ENCODE assay signal across 24 cellular contexts in genomic region chr11:134783219-134783618, GRCh38.
A peak's percentile ranks its signal among the peaks of the same experiment; 100 is the strongest.
DNase-seq lines count a peak whose midpoint lies in the region; ATAC-seq and TF ChIP-seq lines count a peak whose summit lies in the region.
"Had no signal": no experiment of that assay in that cellular context is flagged by ENCODE, and none has a peak within 500 bp of the region (broad histone marks: within the 10 kb centered on the region; RNA-seq: fewer than 3 reads in every experiment).

No MANE protein-coding gene starts in this region.

- DNase-seq in M059J (ENCODE audit: low read depth), result peak; percentile 5
- no peak for DNase-seq in chondrocyte (ENCODE audit: low spot score)
- no peak for DNase-seq in osteocyte (ENCODE audit: extremely low spot score, unreplicated experiment)
- DNase-seq in T-helper 17 cell, result no peak
- DNase-seq: 8988T; ACHN; AML-193; BE2C; CD4-positive, alpha-beta T cell; CD8-positive, alpha-beta memory T cell; DMS 273 treated with DMSO at 0.1 percent for 48 hours; DMS79; EL; GDM1; GOT3; HFFc6 had no signal

- H3K27me3 Mint-ChIP-seq in chondrocyte (ENCODE audit: low read depth) (peaks cover 3% of the 10 kb centered on the region), osteocyte (ENCODE audit: unreplicated experiment) (no peaks in the 10 kb centered on the region), T-helper 17 cell (peaks cover 72% of the 10 kb centered on the region)

- H3K27ac Mint-ChIP-seq in chondrocyte (ENCODE audit: unreplicated experiment), result peak overlapping the region; percentile 87
- H3K27ac Mint-ChIP-seq in osteocyte (ENCODE audit: unreplicated experiment), result peak overlapping the region; percentile 81
- H3K27ac Mint-ChIP-seq in T-helper 17 cell, result no peak overlapping the region
- H3K27ac Mint-ChIP-seq: CD14-positive monocyte; CD4-positive, alpha-beta T cell; HFFc6 had no signal

- H3K9me3 Mint-ChIP-seq in chondrocyte (ENCODE audit: low read depth) (no peaks in the 10 kb centered on the region), osteocyte (ENCODE audit: unreplicated experiment) (no peaks in the 10 kb centered on the region)
- H3K9me3 Mint-ChIP-seq: CD14-positive monocyte; CD4-positive, alpha-beta T cell; CD8-positive, alpha-beta memory T cell had no signal

- H3K4me3 ChIP-seq in gastroesophageal sphincter, result no peak overlapping the region
- H3K4me3 ChIP-seq: A549; BLaER1 treated with 17β-estradiol and CSF1 and Interleukin-3, amounts not matched to agents 10 nM and 100 nM; GM12878; HAP-1 had no signal

- peak overlapping the region in 2 of 4 donors; percentile 22 to 58 for H3K27ac ChIP-seq in gastroesophageal sphincter
- H3K27ac ChIP-seq: A549; BLaER1 treated with 17β-estradiol and CSF1 and Interleukin-3, amounts not matched to agents 10 nM and 100 nM had no signal

- H3K27me3 ChIP-seq in gastroesophageal sphincter, result no peaks in the 10 kb centered on the region
- H3K27me3 ChIP-seq: BLaER1 treated with 17β-estradiol and CSF1 and Interleukin-3, amounts not matched to agents 10 nM and 100 nM had no signal

- WGBS in gastroesophageal sphincter (ENCODE audit: low coverage in 1 of 2), 2 donors, result 0 to 37% methylated on average over 1 to 3 of the region's 3 CpGs

- H3K4me1 ChIP-seq in gastroesophageal sphincter, result peaks cover 0 to 26% (median 0%) of the 10 kb centered on the region in 3 donors
- H3K4me1 ChIP-seq: A549; BE2C; BLaER1 treated with 17β-estradiol and CSF1 and Interleukin-3, amounts not matched to agents 10 nM and 100 nM; HAP-1 had no signal

- TF ChIP-seq POLR2A in gastroesophageal sphincter (IDR thresholded peaks at IDR 0.05), result no peak

- no peak for TF ChIP-seq EP300 in gastroesophageal sphincter (IDR thresholded peaks at IDR 0.05)

- H3K9me3 ChIP-seq in gastroesophageal sphincter, result no peaks in the 10 kb centered on the region
- H3K9me3 ChIP-seq in T-helper 17 cell (ENCODE audit: control insufficient read depth, low read length, poor library complexity, severe bottlenecking), result no peaks in the 10 kb centered on the region
- H3K9me3 ChIP-seq: A549; BE2C; BLaER1 treated with 17β-estradiol and CSF1 and Interleukin-3, amounts not matched to agents 10 nM and 100 nM; HAP-1 had no signal

- H3K4me3 Mint-ChIP-seq in chondrocyte (ENCODE audit: unreplicated experiment), result no peak overlapping the region
- no peak overlapping the region for H3K4me3 Mint-ChIP-seq in osteocyte (ENCODE audit: unreplicated experiment)
- no peak overlapping the region for H3K4me3 Mint-ChIP-seq in T-helper 17 cell
- H3K4me3 Mint-ChIP-seq: CD14-positive monocyte; CD4-positive, alpha-beta T cell; CD8-positive, alpha-beta memory T cell; HFFc6 had no signal

- H3K4me1 Mint-ChIP-seq in chondrocyte (ENCODE audit: low read depth) (peaks cover 51% of the 10 kb centered on the region), osteocyte (ENCODE audit: unreplicated experiment) (peaks cover 53% of the 10 kb centered on the region), T-helper 17 cell (no peaks in the 10 kb centered on the region)
- H3K4me1 Mint-ChIP-seq: CD14-positive monocyte; CD8-positive, alpha-beta memory T cell had no signal

- ATAC-seq in gastroesophageal sphincter (peak; percentile 31), HG03175 (IDR thresholded peaks at IDR 0.05; ENCODE audit: unreplicated experiment) (no peak), HG03025 (IDR thresholded peaks at IDR 0.05; ENCODE audit: low FRiP score, unreplicated experiment) (no peak), T-helper 17 cell (no peak)
- ATAC-seq: A549, GM12878 had no signal

- H3K36me3 Mint-ChIP-seq in chondrocyte (ENCODE audit: low read depth) (no peaks in the 10 kb centered on the region), osteocyte (ENCODE audit: unreplicated experiment) (no peaks in the 10 kb centered on the region), T-helper 17 cell (ENCODE audit: low read depth) (no peaks in the 10 kb centered on the region)
- H3K36me3 Mint-ChIP-seq: CD14-positive monocyte; CD8-positive, alpha-beta memory T cell had no signal

- no peaks in the 10 kb centered on the region for H3K36me3 ChIP-seq in gastroesophageal sphincter
- H3K36me3 ChIP-seq: BE2C; BLaER1 treated with 17β-estradiol and CSF1 and Interleukin-3, amounts not matched to agents 10 nM and 100 nM; HAP-1 had no signal

- TF ChIP-seq CTCF in chondrocyte (IDR thresholded peaks at IDR 0.05) (no peak), gastroesophageal sphincter (IDR thresholded peaks at IDR 0.05) (no peak), osteocyte (IDR thresholded peaks at IDR 0.05) (no peak)
